ENCODE assay signal across 8 cellular contexts in genomic region chr14:104932676-104933631, GRCh38. TPM values are rescaled to one million over a fixed set of nuclear protein-coding genes. Genes with fewer than 3 reads are reported as not detected.
DNase-seq lines count a peak whose midpoint lies in the region; ATAC-seq and TF ChIP-seq lines count a peak whose summit lies in the region.

No MANE protein-coding gene starts in this region.

- H3K27me3 ChIP-seq in BLaER1 (peaks cover 6% of the 10 kb centered on the region; the same call in 1 of the 2 replicates), body of pancreas (no peaks in the 10 kb centered on the region), iPS-18a (ENCODE audit: control insufficient read depth, insufficient read depth, low read length) (peaks cover 73% of the 10 kb centered on the region), skeletal muscle tissue (ENCODE audit: control insufficient read depth in 3 of 3, insufficient read depth in 3 of 3, low read length in 3 of 3) (peaks cover 18 to 35% (median 22%) of the 10 kb centered on the region in 3 donors)

- intact Hi-C loops in body of pancreas (cut with DNase I): no loop called here

- H3K9me3 ChIP-seq in BLaER1 (no peaks in the 10 kb centered on the region), body of pancreas (no peaks in the 10 kb centered on the region), iPS-18a (ENCODE audit: control insufficient read depth, low read depth, low read length) (no peaks in the 10 kb centered on the region), skeletal muscle tissue (ENCODE audit: control insufficient read depth in 3 of 3, low read length in 3 of 3) (no peaks in the 10 kb centered on the region)

- TF ChIP-seq POLR2A in body of pancreas (IDR thresholded peaks at IDR 0.05): peak in 1 of 3 donors; percentile 23

- H3K36me3 ChIP-seq in BLaER1: peaks cover 44% of the 10 kb centered on the region
- no peaks in the 10 kb centered on the region for H3K36me3 ChIP-seq in body of pancreas (replicated peaks in 1 of 2; ENCODE audit: insufficient read depth in 1 of 2, low read depth in 2 of 2)
- no peaks in the 10 kb centered on the region for H3K36me3 ChIP-seq in iPS-18a (ENCODE audit: control insufficient read depth, low read depth, low read length)
- H3K36me3 ChIP-seq in skeletal muscle tissue (ENCODE audit: control insufficient read depth in 3 of 3, insufficient read depth in 3 of 3, low read length in 3 of 3): no peaks in the 10 kb centered on the region

- 17% methylated on average over 91 of the region's 100 CpGs; no CpG with 5 or more reads in 1 of the 2 donors for WGBS in body of pancreas, 2 donors

- H4K20me1 ChIP-seq in BLaER1: peaks cover 28% of the 10 kb centered on the region; the same call in 1 of the 2 replicates

- DNase-seq in NCI-H146 treated with DMSO at 0.1 percent for 48 hours (lab: John Stamatoyannopoulos, UW; ENCODE audit: unreplicated experiment) (peak; percentile 50), UCSD-AML1 (lab: John Stamatoyannopoulos, UW; ENCODE audit: unreplicated experiment) (peak; percentile 81), body of pancreas (peak; percentile 81 to 87 (median 86))

- H3K4me1 ChIP-seq in BLaER1 (peaks cover 72% of the 10 kb centered on the region), body of pancreas (peaks cover 21% of the 10 kb centered on the region), iPS-18a (ENCODE audit: control insufficient read depth, low read depth, low read length) (peaks cover 3% of the 10 kb centered on the region), skeletal muscle tissue (ENCODE audit: control insufficient read depth in 3 of 3, insufficient read depth in 3 of 3, low read length in 3 of 3) (peaks cover 0 to 6% (median 4%) of the 10 kb centered on the region in 3 donors)

- peak overlapping the region; percentile 65 for H3K4me3 ChIP-seq in BLaER1
- H3K4me3 ChIP-seq in body of pancreas: peak overlapping the region; percentile 38 to 51
- peak overlapping the region; percentile 47 for H3K4me3 ChIP-seq in iPS-18a (ENCODE audit: low read length)
- peak overlapping the region in 2 of 3 donors; percentile 54 to 66 for H3K4me3 ChIP-seq in skeletal muscle tissue (ENCODE audit: low read length in 3 of 3)

- H3K27ac ChIP-seq in BLaER1: peak overlapping the region; percentile 75
- H3K27ac ChIP-seq in body of pancreas: peak overlapping the region in 1 of 4 donors; percentile 44
- no peak overlapping the region for H3K27ac ChIP-seq in iPS-18a (ENCODE audit: low read length)
- H3K27ac ChIP-seq in skeletal muscle tissue (ENCODE audit: low read depth, low read length): no peak overlapping the region

- peak overlapping the region; percentile 73 for H3K9ac ChIP-seq in BLaER1
- no peak overlapping the region for H3K9ac ChIP-seq in iPS-18a (ENCODE audit: low read length)
- H3K9ac ChIP-seq in skeletal muscle tissue (ENCODE audit: low read depth in 1 of 3, low read length in 3 of 3): peak overlapping the region in 1 of 3 donors; percentile 50

- H3K4me2 ChIP-seq in BLaER1: peak overlapping the region; percentile 86

- peak; percentile 61 to 90 (median 87) for TF ChIP-seq CTCF in body of pancreas (IDR thresholded peaks at IDR 0.05)

- ATAC-seq in GM21529 (IDR thresholded peaks at IDR 0.05; ENCODE audit: unreplicated experiment) (peak; percentile 51), body of pancreas (peak; percentile 91), GM18873 (IDR thresholded peaks at IDR 0.05; ENCODE audit: low FRiP score, unreplicated experiment) (no peak)

RNA-seq across cellular contexts. Expression of gene PLD4, which starts 8.3 kb away (rescaled TPM):
- total RNA-seq in body of pancreas: not detected
- total RNA-seq in skeletal muscle tissue: 7.8 TPM

RNA-seq across cellular contexts. Expression of gene AHNAK2, which starts 45.2 kb away (rescaled TPM):
- total RNA-seq in body of pancreas: 1 to 10 TPM; 3.6 to 5.2 TPM
- total RNA-seq in skeletal muscle tissue: 11.5 TPM

RNA-seq across cellular contexts. Expression of gene CLBA1, which starts 52.6 kb away (rescaled TPM):
- total RNA-seq in body of pancreas: 10 to 100 TPM in 1 of 2 donors, 1 to 10 TPM in 1; 8.6 to 21.1 TPM
- total RNA-seq in skeletal muscle tissue: 2.1 TPM
